Comparison of ENCODE assay signal across 8 cellular contexts in genomic region chr1:156767101-156767878, GRCh38. TPM values are rescaled to one million over a fixed set of nuclear protein-coding genes. Genes with fewer than 3 reads are reported as not detected.
DNase-seq lines count a peak whose midpoint lies in the region; ATAC-seq, FAIRE-seq and TF ChIP-seq lines count a peak whose summit lies in the region.

PRCC (plus strand) TSS chr1:156767535; CDS start chr1:156767772, 237 bp downstream.

- H4K20me1 ChIP-seq in H1 (replicated peaks in 1 of 2; ENCODE audit: control insufficient read depth in 1 of 2, insufficient read depth in 2 of 2, low read length in 2 of 2): peaks cover 10 to 18% of the 10 kb centered on the region in 2 experiments

- H3K9ac ChIP-seq in H1 (replicated peaks in 1 of 4; ENCODE audit: extremely low read depth in 1 of 4, low read depth in 3 of 4, low read length in 3 of 4): peak within 1 kb of the TSS; percentile 91 to 96 (median 93)

- H3K56ac ChIP-seq in H1 (replicated peaks; ENCODE audit: insufficient read length, low read depth, low read length): peak within 1 kb of the TSS; percentile 27

- peaks cover 10% of the 10 kb centered on the region for H3K79me1 ChIP-seq in H1 (ENCODE audit: low read depth, low read length)

- peak within 1 kb of the TSS; percentile 86 for H3K27ac ChIP-seq in H1 (ENCODE audit: low read depth, low read length)

- DNase-seq in CMK (ENCODE audit: low read depth) (peak; percentile 99), HS-5 (ENCODE audit: low read depth) (peak; percentile 99), H1 (ENCODE audit: low read depth in 1 of 2, low spot score in 2 of 2) (peak; percentile 94 to 98), memory B cell (ENCODE audit: low spot score in 2 of 2) (peak; percentile 89 to 95)
- DNase-seq in NK-92 treated with Interleukin-12 subunit alpha and Interleukin-12 subunit beta, amount 100 ng/mL, for 24 hours (lab: John Stamatoyannopoulos, UW): peak; percentile 97
- DNase-seq in stimulated activated CD8-positive, alpha-beta memory T cell treated with anti-CD3 and anti-CD28 coated beads, Interleukin-12 subunit alpha, Interleukin-12 subunit beta, amount 100 ng/mL, for 24 hours (ENCODE audit: extremely low read depth): peak; percentile 92

- H3K79me2 ChIP-seq in H1 (ENCODE audit: control insufficient read depth in 1 of 2, insufficient read depth in 2 of 2, low read length in 2 of 2): peaks cover 29 to 44% of the 10 kb centered on the region in 2 experiments

- peaks cover 0 to 8% (median 2%) of the 10 kb centered on the region in 4 experiments; a peak in 3 of 8 replicates for H3K36me3 ChIP-seq in H1 (ENCODE audit: control insufficient read depth in 2 of 4, insufficient read depth in 4 of 4, low read length in 3 of 4)

- no peak within 1 kb of the TSS for H3K23ac ChIP-seq in H1 (ENCODE audit: insufficient read length)

- H2BK12ac ChIP-seq in H1 (ENCODE audit: low read depth, low read length): peak within 1 kb of the TSS; percentile 75; the same call in 1 of the 2 replicates

- no peak within 1 kb of the TSS for H3K4me3 Mint-ChIP-seq in memory B cell

- H2AK5ac ChIP-seq in H1 (ENCODE audit: low read depth, low read length): peak within 1 kb of the TSS; percentile 83; the same call in 1 of the 2 replicates

- H3K27ac Mint-ChIP-seq in memory B cell: no peak within 1 kb of the TSS

- no peak within 1 kb of the TSS for H2BK120ac ChIP-seq in H1 (replicated peaks; ENCODE audit: low read depth, low read length)

- TF ChIP-seq RAD21 in H1 (IDR thresholded peaks at IDR 0.05 in 1 of 2, conservative IDR thresholded peaks at IDR 0.05 in 1 of 2; ENCODE audit: low read depth in 2 of 2, low read length in 2 of 2): no peak

- 0 out of 4 replicates have a peak, but pooled peaks of 1 of the 3 experiments have one; percentile 1 for TF ChIP-seq CTCF in H1 (IDR thresholded peaks at IDR 0.05; ENCODE audit: control extremely low read depth in 1 of 3, insufficient read depth in 1 of 3, low read depth in 1 of 3, low read length in 3 of 3)

- peak in 1 of 2 experiments; percentile 74; a peak in 2 of 3 replicates for TF ChIP-seq POLR2A in H1 (IDR thresholded peaks at IDR 0.05; ENCODE audit: control extremely low read depth in 1 of 2, low read depth in 2 of 2, low read length in 2 of 2)

- H3K36me3 Mint-ChIP-seq in memory B cell: peaks cover 13% of the 10 kb centered on the region

- H3K4me2 ChIP-seq in H1 (ENCODE audit: insufficient read depth in 1 of 2, low read depth in 2 of 2, low read length in 2 of 2): peak within 1 kb of the TSS; percentile 96 to 97

- no peaks in the 10 kb centered on the region for H3K27me3 ChIP-seq in H1 (replicated peaks in 1 of 4; ENCODE audit: control insufficient read depth in 3 of 4, extremely low read depth in 1 of 4, insufficient read depth in 3 of 4, low read length in 3 of 4)

- H3K4me1 Mint-ChIP-seq in memory B cell: peaks cover 27% of the 10 kb centered on the region

- H4K91ac ChIP-seq in H1 (replicated peaks; ENCODE audit: insufficient read length, low read length): peak within 1 kb of the TSS; percentile 4

- H2BK15ac ChIP-seq in H1 (ENCODE audit: low read length): 0 out of 2 replicates have a peak within 1 kb of the TSS, but pooled peaks have one; percentile 13

- H3K4me3 ChIP-seq in H1 (ENCODE audit: extremely low read depth in 1 of 4, insufficient read depth in 2 of 4, low read depth in 3 of 4, low read length in 4 of 4): peak within 1 kb of the TSS; percentile 67 to 97 (median 86)

- no peak for TF ChIP-seq EP300 in H1 (IDR thresholded peaks at IDR 0.05; ENCODE audit: borderline replicate concordance in 1 of 2, low read depth in 2 of 2, low read length in 2 of 2)

- peaks cover 0 to 16% (median 6%) of the 10 kb centered on the region in 4 experiments; a peak in 5 of 7 replicates for H3K4me1 ChIP-seq in H1 (replicated peaks in 1 of 4; ENCODE audit: control insufficient read depth in 3 of 4, insufficient read depth in 4 of 4, low read length in 3 of 4)

- POLR2A ChIA-PET in activated CD8-positive, alpha-beta memory T cell treated with anti-CD3 and anti-CD28 coated beads for 36 hours (lab: Charles Lee): interaction anchor here (0.6 to 2.2 kb wide), 4 partner anchors 16 to 40 kb away, joined by 3 to 15 read pairs (median 8); partner anchors contain the start of genes HDGF, METTL25B and MRPL24
- POLR2A ChIA-PET in H1 (lab: Charles Lee; ENCODE audit: partially characterized antibody): interaction anchor here (0.6 to 8.2 kb wide), 27 partner anchors 10 to 176 kb away, joined by 3 to 121 read pairs (median 5); partner anchors contain the start of genes CRABP2, GPATCH4, HDGF and ISG20L2

- WGBS in H1 (ENCODE audit: extremely low coverage in 1 of 2, insufficient coverage in 1 of 2, insufficient read length in 1 of 2, insufficient replicate concordance in 2 of 2, low coverage in 1 of 2, low lambda C conversion rate in 2 of 2, missing lambda C conversion rate in 1 of 2), 2 experiments: 0% methylated on average over 47 of the region's 50 CpGs; no CpG with 5 or more reads in 1 of the 2 experiments

- peak; percentile 82 for ATAC-seq in GM19468 (IDR thresholded peaks at IDR 0.05; ENCODE audit: extremely low read depth, unreplicated experiment)
- peak; percentile 91 for ATAC-seq in memory B cell (ENCODE audit: low read depth)

- H3K23me2 ChIP-seq in H1 (ENCODE audit: low read depth, low read length): peaks cover 11% of the 10 kb centered on the region

- CTCF ChIA-PET in activated CD8-positive, alpha-beta memory T cell treated with anti-CD3 and anti-CD28 coated beads for 36 hours (lab: Charles Lee): interaction anchor here (1.0 to 3.2 kb wide), 6 partner anchors 16 to 71 kb away, joined by 3 to 17 read pairs (median 4); partner anchors contain the start of genes CRABP2, HDGF and MRPL24
- CTCF ChIA-PET in H1 (lab: Charles Lee; ENCODE audit: partially characterized antibody): interaction anchor here (1.0 to 11.7 kb wide), 7 partner anchors 15 to 123 kb away, joined by 3 to 100 read pairs (median 4); partner anchors contain the start of genes ISG20L2 and METTL25B

- H2BK20ac ChIP-seq in H1 (ENCODE audit: low read length): no peak within 1 kb of the TSS

- H3K27me3 Mint-ChIP-seq in memory B cell: no peaks in the 10 kb centered on the region

- no peaks in the 10 kb centered on the region for H3K9me3 ChIP-seq in H1 (ENCODE audit: insufficient read depth in 2 of 2, low read depth in 1 of 2, low read length in 1 of 2)

- no peak within 1 kb of the TSS for H3K14ac ChIP-seq in H1 (ENCODE audit: insufficient read length)

- no peak within 1 kb of the TSS for H3K4ac ChIP-seq in H1 (replicated peaks; ENCODE audit: insufficient read length, low read depth, low read length)

- peak within 1 kb of the TSS; percentile 95; the same call in 1 of the 2 replicates for H4K8ac ChIP-seq in H1 (ENCODE audit: extremely low read depth, insufficient read depth, low read length)

- H2AFZ ChIP-seq in H1 (ENCODE audit: low read length): peak within 1 kb of the TSS; percentile 54

- peak; percentile 94 for FAIRE-seq in H1 (lab: Jason Lieb, UNC)

- peak within 1 kb of the TSS; percentile 45 for H4K5ac ChIP-seq in H1 (ENCODE audit: insufficient read length, low read depth, low read length)

- H2BK5ac ChIP-seq in H1 (ENCODE audit: low read depth, low read length): peak within 1 kb of the TSS; percentile 94

- H3K9me3 Mint-ChIP-seq in memory B cell: no peaks in the 10 kb centered on the region

- H3K18ac ChIP-seq in H1 (ENCODE audit: extremely low read depth, low read length): peak within 1 kb of the TSS; percentile 72

TF ChIP-seq in H1, 55 proteins besides CTCF, POLR2A, EP300 and RAD21 (continues in another document):
- TF ChIP-seq CTBP2 (IDR thresholded peaks at IDR 0.05; ENCODE audit: borderline replicate concordance, insufficient read depth, insufficient read length, low read length) (peak; percentile 35), ASH2L (IDR thresholded peaks at IDR 0.05; ENCODE audit: low read length) (peak; percentile 81), KDM4A (IDR thresholded peaks at IDR 0.05; ENCODE audit: low read depth, low read length, severe bottlenecking) (peak; percentile 15), SRF (IDR thresholded peaks at IDR 0.05; ENCODE audit: low read depth, low read length) (no peak), CHD2 (IDR thresholded peaks at IDR 0.05; ENCODE audit: low read length) (peak; percentile 88), TAF1 (IDR thresholded peaks at IDR 0.05; ENCODE audit: low read depth, low read length) (peak; percentile 78), NANOG (IDR thresholded peaks at IDR 0.05; ENCODE audit: insufficient read depth, low read depth, low read length, poor library complexity, severe bottlenecking) (no peak), SP4 (IDR thresholded peaks at IDR 0.05; ENCODE audit: low read length) (peak; percentile 23; the same call in 1 of the 2 replicates), TAF7 (optimal IDR thresholded peaks at IDR 0.05; ENCODE audit: borderline replicate concordance, low read depth, low read length) (peak; percentile 53), SIN3A (conservative IDR thresholded peaks at IDR 0.05 in 1 of 2, IDR thresholded peaks at IDR 0.05 in 1 of 2; ENCODE audit: low read depth in 1 of 2, low read length in 2 of 2) (peak; percentile 53 to 96; a peak in 2 of 4 replicates), USF2 (IDR thresholded peaks at IDR 0.05; ENCODE audit: low read length) (no peak), CHD1 (IDR thresholded peaks at IDR 0.05; ENCODE audit: low read depth, low read length) (peak; percentile 90), PHF8 (conservative IDR thresholded peaks at IDR 0.05; ENCODE audit: low read depth, low read length) (peak; percentile 99), POLR2AphosphoS5 (IDR thresholded peaks at IDR 0.05; ENCODE audit: low read depth, low read length) (peak; percentile 82), SIX5 (IDR thresholded peaks at IDR 0.05; ENCODE audit: low read depth, low read length) (peak; percentile 99)

RNA-seq across cellular contexts. Expression of gene PRCC, which starts in this region (rescaled TPM):
- total RNA-seq in activated CD8-positive, alpha-beta memory T cell treated with anti-CD3 and anti-CD28 coated beads for 36 hours: 10 to 100 TPM; 90.3 to 99.2 TPM
- total RNA-seq in H1 (2021; fragmentation: NEBNext Ultra II Directional; extraction: Animal tissue kit (Norgen Biotek cat#: 25700)): 102 and 115 TPM in 2 replicates
- 84.1 and 95.2 TPM in 2 replicates for polyA plus RNA-seq in H1 (2011; rRNA removed)
- polyA plus RNA-seq in H1 (2011; cell fraction: cytosol; rRNA removed): 79.7 TPM
- polyA plus RNA-seq in H1 (2011; cell fraction: nucleus; rRNA removed): 89.8 TPM
- polyA plus RNA-seq in H1 (2012, experiment 1 of 2): 83.1 to 103 TPM (median 99.5 TPM) in 4 replicates
- 104 TPM for polyA plus RNA-seq in H1 (2012, experiment 2 of 2)
- polyA plus RNA-seq in H1 (2013, experiment 1 of 2): 120 TPM
- polyA plus RNA-seq in H1 (2013, experiment 2 of 2): 116 TPM
- polyA minus RNA-seq in H1 (2011; rRNA and poly(A)+ RNA removed): 89.1 and 141 TPM in 2 replicates
- 71.3 TPM for polyA minus RNA-seq in H1 (2011; cell fraction: cytosol; rRNA and poly(A)+ RNA removed)
- polyA minus RNA-seq in H1 (2011; cell fraction: nucleus; rRNA and poly(A)+ RNA removed): 54.9 TPM

Comparison
In these comparisons a context has a peak if more than half of its experiments do, and no peak if none do; other contexts are left out.
1. Peak in every context shown above with its lines: DNase-seq, ATAC-seq, H3K4me3 ChIP-seq and H3K27ac ChIP-seq.